In the genomic region with DNA sequence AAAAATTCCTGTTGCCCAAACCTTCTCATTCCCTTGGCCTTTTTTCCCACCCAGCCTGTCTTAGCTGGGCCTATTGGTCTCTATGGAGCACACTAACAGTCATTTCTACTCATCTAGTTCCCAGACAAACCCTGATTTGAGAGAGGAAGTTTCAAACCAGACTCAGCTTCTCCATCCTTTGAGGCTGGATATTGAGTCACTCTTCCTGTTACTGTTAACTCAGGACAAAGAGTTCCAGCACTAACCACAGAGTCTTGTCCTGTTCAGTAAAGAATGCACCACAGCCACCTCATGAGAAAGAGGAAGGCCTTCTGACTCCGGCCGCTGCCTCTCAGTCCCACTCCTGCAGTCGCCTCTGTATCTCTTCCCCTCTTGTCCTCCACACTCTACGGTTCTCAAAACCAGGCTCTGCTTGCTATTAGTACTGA, we compare ENCODE assay signal across 8 cellular contexts.
DNase-seq lines count a peak whose midpoint lies in the region; ATAC-seq, FAIRE-seq and TF ChIP-seq lines count a peak whose summit lies in the region.

No MANE protein-coding gene starts in this region.

- H3K27ac ChIP-seq in RWPE1 (no peak overlapping the region; the same call in 1 of the 2 replicates), psoas muscle (peak overlapping the region; percentile 60)

- no peak for TF ChIP-seq CTCF in RWPE1 (conservative IDR thresholded peaks at IDR 0.05; ENCODE audit: low read depth)
- TF ChIP-seq CTCF in psoas muscle (IDR thresholded peaks at IDR 0.05): no peak

- FAIRE-seq in GM19239 (lab: Jason Lieb, UNC): peak; percentile 31

- no peak for DNase-seq in GM19239 (ENCODE audit: insufficient read length, low spot score)
- DNase-seq in RWPE1 (ENCODE audit: low spot score): peak; percentile 40
- peak; percentile 27 for DNase-seq in fibroblast of the conjunctiva (ENCODE audit: low read depth)
- peak in 1 of 2 donors; percentile 14 for DNase-seq in psoas muscle
- no peak for DNase-seq in dedifferentiated amniotic fluid mesenchymal stem cell (ENCODE audit: extremely low spot score)
- no peak for DNase-seq in NCI-H1930 (lab: John Stamatoyannopoulos, UW)
- no peak for DNase-seq in SHP77 treated with DMSO at 0.1 percent for 48 hours (lab: John Stamatoyannopoulos, UW)

- no peaks in the 10 kb centered on the region for H3K9me3 ChIP-seq in psoas muscle

- intact Hi-C loops in psoas muscle (cut with DNase I): no loop called here

- ATAC-seq in psoas muscle (peak; percentile 13 to 71 (median 66)), HG02885 (IDR thresholded peaks at IDR 0.05; ENCODE audit: poor library complexity, unreplicated experiment) (no peak)

- no peak overlapping the region for H3K4me3 ChIP-seq in psoas muscle

- no peaks in the 10 kb centered on the region for H3K4me1 ChIP-seq in psoas muscle

- WGBS in psoas muscle, 3 donors: 69 to 90% (median 88%) methylated on average over 4 of the region's 4 CpGs

- CTCF ChIA-PET in RWPE1 (lab: Yijun Ruan, JAX): interaction anchor here (0.5 kb wide), 1 partner anchor 50 kb away, joined by 4 read pairs; no protein-coding TSS in a partner anchor

- POLR2A ChIA-PET in RWPE1 (lab: Yijun Ruan, JAX; ENCODE audit: low non-redundant PET): no interaction called here

- H3K36me3 ChIP-seq in psoas muscle (ENCODE audit: insufficient read depth in 1 of 2, low read depth in 1 of 2): no peaks in the 10 kb centered on the region

- no peaks in the 10 kb centered on the region for H3K27me3 ChIP-seq in psoas muscle (ENCODE audit: insufficient read depth in 3 of 3, low read length in 2 of 3)

Comparison
In these comparisons a context has a peak if more than half of its experiments do, and no peak if none do; other contexts are left out.
1. DNase-seq: peak in RWPE1 (single experiment) and fibroblast of the conjunctiva (single experiment); none in GM19239 (single experiment), dedifferentiated amniotic fluid mesenchymal stem cell (single experiment), NCI-H1930 (0 of 2) and SHP77 treated with DMSO at 0.1 percent for 48 hours (single experiment).